2 cellular contexts compared by ENCODE assay signal in genomic region chr11:44780940-44781631, GRCh38.
TF ChIP-seq lines count a peak whose summit lies in the region.

No MANE protein-coding gene starts in this region.

TF ChIP-seq in SK-N-SH treated with all-trans-retinoic acid at 6 μM for 48 hours, 23 proteins besides CTCF, POLR2A, EP300 and RAD21 (continued from another document):
- TF ChIP-seq, protein P1, sequence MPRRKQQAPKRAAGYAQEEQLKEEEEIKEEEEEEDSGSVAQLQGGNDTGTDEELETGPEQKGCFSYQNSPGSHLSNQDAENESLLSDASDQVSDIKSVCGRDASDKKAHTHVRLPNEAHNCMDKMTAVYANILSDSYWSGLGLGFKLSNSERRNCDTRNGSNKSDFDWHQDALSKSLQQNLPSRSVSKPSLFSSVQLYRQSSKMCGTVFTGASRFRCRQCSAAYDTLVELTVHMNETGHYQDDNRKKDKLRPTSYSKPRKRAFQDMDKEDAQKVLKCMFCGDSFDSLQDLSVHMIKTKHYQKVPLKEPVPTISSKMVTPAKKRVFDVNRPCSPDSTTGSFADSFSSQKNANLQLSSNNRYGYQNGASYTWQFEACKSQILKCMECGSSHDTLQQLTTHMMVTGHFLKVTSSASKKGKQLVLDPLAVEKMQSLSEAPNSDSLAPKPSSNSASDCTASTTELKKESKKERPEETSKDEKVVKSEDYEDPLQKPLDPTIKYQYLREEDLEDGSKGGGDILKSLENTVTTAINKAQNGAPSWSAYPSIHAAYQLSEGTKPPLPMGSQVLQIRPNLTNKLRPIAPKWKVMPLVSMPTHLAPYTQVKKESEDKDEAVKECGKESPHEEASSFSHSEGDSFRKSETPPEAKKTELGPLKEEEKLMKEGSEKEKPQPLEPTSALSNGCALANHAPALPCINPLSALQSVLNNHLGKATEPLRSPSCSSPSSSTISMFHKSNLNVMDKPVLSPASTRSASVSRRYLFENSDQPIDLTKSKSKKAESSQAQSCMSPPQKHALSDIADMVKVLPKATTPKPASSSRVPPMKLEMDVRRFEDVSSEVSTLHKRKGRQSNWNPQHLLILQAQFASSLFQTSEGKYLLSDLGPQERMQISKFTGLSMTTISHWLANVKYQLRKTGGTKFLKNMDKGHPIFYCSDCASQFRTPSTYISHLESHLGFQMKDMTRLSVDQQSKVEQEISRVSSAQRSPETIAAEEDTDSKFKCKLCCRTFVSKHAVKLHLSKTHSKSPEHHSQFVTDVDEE (CRISPR knock-in tag; IDR thresholded peaks at IDR 0.05) = peak; percentile 21; the same call in 1 of the 2 replicates
- TF ChIP-seq PPARA (CRISPR knock-in tag; IDR thresholded peaks at IDR 0.05; ENCODE audit: borderline replicate concordance) = no peak
- no peak for TF ChIP-seq POU6F1 (CRISPR knock-in tag; IDR thresholded peaks at IDR 0.05; ENCODE audit: borderline replicate concordance, low read depth)

TF ChIP-seq in SK-N-SH, 30 proteins besides CTCF, POLR2A, EP300 and RAD21 (continued from another document):
- TF ChIP-seq GATA2 (CRISPR knock-in tag; IDR thresholded peaks at IDR 0.05) (no peak), ELF1 (IDR thresholded peaks at IDR 0.05) (no peak), IRF3 (IDR thresholded peaks at IDR 0.05; ENCODE audit: low read depth, low read length) (no peak), YY1 (IDR thresholded peaks at IDR 0.05; ENCODE audit: low read depth) (no peak)
